Comparison of ENCODE assay signal across 13 cellular contexts in genomic region chr11:111336582-111337256, GRCh38. TPM values are rescaled to one million over a fixed set of nuclear protein-coding genes. Genes with fewer than 3 reads are reported as not detected.
DNase-seq lines count a peak whose midpoint lies in the region; ATAC-seq and TF ChIP-seq lines count a peak whose summit lies in the region.
"Had no signal": no experiment of that assay in that cellular context is flagged by ENCODE, and none has a peak within 500 bp of the region (broad histone marks: within the 10 kb centered on the region; RNA-seq: fewer than 3 reads in every experiment).

No MANE protein-coding gene starts in this region.

- H3K4me3 ChIP-seq in OCI-LY7 (ENCODE audit: low read depth, low read length, poor library complexity, severe bottlenecking) (no peak overlapping the region), tibial nerve (no peak overlapping the region)
- H3K4me3 ChIP-seq: uterus had no signal

- WGBS in tibial nerve, 2 donors = 80% methylated on average over 2 of the region's 2 CpGs

- no peak for TF ChIP-seq POLR2A in tibial nerve (IDR thresholded peaks at IDR 0.05)

- no peak overlapping the region for H3K27ac Mint-ChIP-seq in WTC11
- H3K27ac Mint-ChIP-seq: natural killer cell had no signal

- H3K36me3 ChIP-seq in OCI-LY7 (ENCODE audit: insufficient read depth, low read length) (no peaks in the 10 kb centered on the region), tibial nerve (no peaks in the 10 kb centered on the region)
- H3K36me3 ChIP-seq: uterus had no signal

- peaks cover 13% of the 10 kb centered on the region for H3K9me3 Mint-ChIP-seq in WTC11

- no peaks in the 10 kb centered on the region for H3K9me2 ChIP-seq in OCI-LY7 (ENCODE audit: insufficient read depth, low read length)

- no peak for TF ChIP-seq EP300 in tibial nerve (IDR thresholded peaks at IDR 0.05)

- H3K4me3 Mint-ChIP-seq in WTC11 = no peak overlapping the region
- H3K4me3 Mint-ChIP-seq: natural killer cell had no signal

- TF ChIP-seq CTCF in AG09319 (IDR thresholded peaks at IDR 0.05; ENCODE audit: low read depth, low read length) (no peak), WTC11 (IDR thresholded peaks at IDR 0.05) (no peak), foreskin keratinocyte (conservative IDR thresholded peaks at IDR 0.05) (no peak), OCI-LY7 (conservative IDR thresholded peaks at IDR 0.05; ENCODE audit: low read length) (no peak), tibial nerve (IDR thresholded peaks at IDR 0.05) (no peak)

- peaks cover 14% of the 10 kb centered on the region; the same call in 1 of the 2 replicates for H4K20me1 ChIP-seq in OCI-LY7 (ENCODE audit: insufficient read depth, low read length)

- H2AFZ ChIP-seq in OCI-LY7 (ENCODE audit: low read length) = no peak overlapping the region

- intact Hi-C loops in OCI-LY7 (cut with micrococcal nuclease; ENCODE audit: unreplicated experiment) (no loop called here), posterior vena cava (cut with DNase I) (no loop called here)

- H3K27me3 ChIP-seq in foreskin keratinocyte = peaks cover 10% of the 10 kb centered on the region
- no peaks in the 10 kb centered on the region for H3K27me3 ChIP-seq in tibial nerve
- H3K27me3 ChIP-seq: uterus had no signal

- H3K4me1 Mint-ChIP-seq in WTC11 = peaks cover 18% of the 10 kb centered on the region
- H3K4me1 Mint-ChIP-seq: natural killer cell had no signal

- DNase-seq in AG09319 (ENCODE audit: extremely low read depth, low read depth) (peak; percentile 93), HS-5 (ENCODE audit: low read depth) (peak; percentile 53), WTC11 (ENCODE audit: low spot score) (no peak), foreskin keratinocyte (peak; percentile 19 to 67), OCI-LY7 (ENCODE audit: low spot score) (no peak), tibial nerve (ENCODE audit: low spot score in 2 of 2) (no peak), posterior vena cava (ENCODE audit: low spot score) (no peak)
- DNase-seq: C1 segment of cervical spinal cord, natural killer cell, NCI-H187, T-helper 9 cell, uterus had no signal

- CTCF ChIA-PET in WTC11 (lab: Charles Lee) (interaction anchor here (1.0 kb wide), 1 partner anchor 86 kb away, joined by 3 read pairs; no protein-coding TSS in a partner anchor), OCI-LY7 (lab: Charles Lee; ENCODE audit: unreplicated experiment) (no interaction called here)

- POLR2A ChIA-PET in WTC11 (lab: Charles Lee) = no interaction called here
- POLR2A ChIA-PET in OCI-LY7 (lab: Charles Lee) = interaction anchor here (0.5 to 1.0 kb wide), 6 partner anchors 13 to 1263 kb away, joined by 3 to 4 read pairs (median 3); no protein-coding TSS in a partner anchor

- H3K4me2 ChIP-seq in OCI-LY7 (ENCODE audit: low read length) = no peak overlapping the region

- H3K9me3 ChIP-seq in OCI-LY7 (ENCODE audit: low read length) = no peaks in the 10 kb centered on the region
- peaks cover 0 to 4% (median 2%) of the 10 kb centered on the region in 4 donors for H3K9me3 ChIP-seq in tibial nerve
- H3K9me3 ChIP-seq: uterus had no signal

- no peaks in the 10 kb centered on the region for H3K79me2 ChIP-seq in OCI-LY7 (ENCODE audit: insufficient read depth, low read depth, low read length)

- ATAC-seq in WTC11 (peak; percentile 83), foreskin keratinocyte (no peak), HG03457 (IDR thresholded peaks at IDR 0.05; ENCODE audit: unreplicated experiment) (no peak)
- ATAC-seq: natural killer cell had no signal

- BruUV-seq in OCI-LY7 (replicated peaks; lab: Mats Ljungman, UMichigan) = no TSS peak

- H3K27ac ChIP-seq in foreskin keratinocyte = no peak overlapping the region
- no peak overlapping the region for H3K27ac ChIP-seq in OCI-LY7 (ENCODE audit: low read depth, low read length, poor library complexity, severe bottlenecking)
- H3K27ac ChIP-seq in tibial nerve = no peak overlapping the region
- H3K27ac ChIP-seq: uterus had no signal

- peaks cover 10% of the 10 kb centered on the region for H3K36me3 Mint-ChIP-seq in WTC11
- H3K36me3 Mint-ChIP-seq: natural killer cell had no signal

- H3K4me1 ChIP-seq in foreskin keratinocyte = peaks cover 4% of the 10 kb centered on the region
- no peaks in the 10 kb centered on the region for H3K4me1 ChIP-seq in OCI-LY7 (ENCODE audit: insufficient read depth, low read length, poor library complexity, severe bottlenecking)
- peaks cover 0 to 13% (median 3%) of the 10 kb centered on the region in 4 donors for H3K4me1 ChIP-seq in tibial nerve

- no peaks in the 10 kb centered on the region for H3K27me3 Mint-ChIP-seq in WTC11 (ENCODE audit: low read depth)

TF ChIP-seq in WTC11, 78 proteins besides CTCF, POLR2A, EP300 and RAD21:
- TF ChIP-seq FOXK1 (CRISPR knock-in tag; IDR thresholded peaks at IDR 0.05) (no peak), CREM (CRISPR knock-in tag; IDR thresholded peaks at IDR 0.05) (no peak), JUN (CRISPR knock-in tag; IDR thresholded peaks at IDR 0.05) (no peak), GABPB1 (CRISPR knock-in tag; IDR thresholded peaks at IDR 0.05) (peak; percentile 98), CREB1 (CRISPR knock-in tag; IDR thresholded peaks at IDR 0.05) (no peak)

RNA-seq across cellular contexts. Expression of gene POU2AF3, which starts 38.4 kb away (rescaled TPM):
- total RNA-seq in WTC11 (2021) = 2.7 to 3.0 TPM (median 3.0 TPM) in 3 replicates
- not detected in 2 replicates for total RNA-seq in foreskin keratinocyte
- not detected in 2 replicates for polyA plus RNA-seq in foreskin keratinocyte
- total RNA-seq in OCI-LY7 (2014; rRNA removed; shearing (Covaris generic)) = not detected in 2 replicates
- not detected in 2 replicates for total RNA-seq in OCI-LY7 (2022)
- total RNA-seq in tibial nerve = 1 to 10 TPM in 3 of 4 donors, under 1 TPM in 1; 0.87 to 4.4 (median 2.3) TPM
- 1 to 10 TPM; 2.0 to 2.8 TPM for total RNA-seq in posterior vena cava
- total RNA-seq: natural killer cell had no signal

RNA-seq across cellular contexts. Expression of gene POU2AF1, which starts 42.4 kb away (rescaled TPM):
- total RNA-seq in WTC11 (2021) = 0.07 to 0.27 TPM (median 0.22 TPM) in 3 replicates
- total RNA-seq in foreskin keratinocyte = not detected in 2 replicates
- not detected in 2 replicates for polyA plus RNA-seq in foreskin keratinocyte
- 56.4 and 86.1 TPM in 2 replicates for total RNA-seq in OCI-LY7 (2014; rRNA removed; shearing (Covaris generic))
- total RNA-seq in OCI-LY7 (2022) = 285 and 315 TPM in 2 replicates
- under 1 TPM in 1 of 4 donors, not detected in 3; 0.87 TPM for total RNA-seq in tibial nerve
- total RNA-seq in posterior vena cava = under 1 TPM; 0.23 to 0.38 TPM

Comparison
In these comparisons a context has a peak if more than half of its experiments do, and no peak if none do; other contexts are left out.
1. DNase-seq: peak in AG09319 (single experiment), HS-5 (single experiment) and foreskin keratinocyte (2 of 2); none in WTC11 (single experiment), OCI-LY7 (single experiment), tibial nerve (0 of 2) and posterior vena cava (single experiment).
2. RNA of gene POU2AF1, which starts 42.4 kb away (total RNA-seq): 56.4 to 315 TPM in OCI-LY7; 0.23 to 0.38 TPM in posterior vena cava, 0.07 to 0.27 TPM in WTC11, not detected in foreskin keratinocyte and 0.87 TPM in tibial nerve; every median in the first group is over 10 times any median in the second.